ENCODE assay signal across 8 cellular contexts in the genomic region with DNA sequence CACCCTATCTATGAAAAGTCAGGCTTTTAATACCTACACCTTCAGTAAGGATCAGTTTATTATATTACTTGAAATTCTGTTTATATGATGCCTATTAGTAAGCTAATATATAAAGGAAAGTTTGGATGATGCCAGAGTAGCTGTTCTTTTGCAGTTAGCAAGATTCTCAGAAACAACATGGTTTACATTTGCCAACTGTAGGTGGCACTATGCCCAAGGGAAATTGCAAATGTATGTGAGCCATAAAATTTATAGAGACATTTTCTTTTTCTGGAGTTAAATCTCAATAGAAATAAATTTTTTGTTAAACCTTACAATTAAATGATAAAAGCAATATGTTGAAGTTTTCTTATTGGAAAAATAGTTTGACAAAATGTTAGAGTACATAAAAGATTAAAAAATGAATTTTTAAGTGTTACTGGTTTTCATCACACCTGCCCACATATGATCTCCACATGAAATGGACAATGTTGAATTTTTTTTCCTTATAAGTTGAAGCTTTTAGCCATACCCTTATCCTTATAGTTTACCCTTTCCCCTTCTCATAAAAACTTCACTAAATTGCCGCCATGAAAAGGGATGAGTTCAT. TPM values are rescaled to one million over a fixed set of nuclear protein-coding genes. Genes with fewer than 3 reads are reported as not detected.
A peak's percentile ranks its signal among the peaks of the same experiment; 100 is the strongest.
DNase-seq lines count a peak whose midpoint lies in the region; ATAC-seq and TF ChIP-seq lines count a peak whose summit lies in the region.

No MANE protein-coding gene starts in this region.

- H3K27me3 ChIP-seq in BE2C (no peaks in the 10 kb centered on the region), spleen (replicated peaks in 1 of 7) (no peaks in the 10 kb centered on the region)

- H3K9me3 ChIP-seq in BE2C, result no peaks in the 10 kb centered on the region
- no peaks in the 10 kb centered on the region for H3K9me3 ChIP-seq in spleen

- peak; percentile 60 for TF ChIP-seq CTCF in BE2C (IDR thresholded peaks at IDR 0.05; ENCODE audit: low read depth, low read length)
- TF ChIP-seq CTCF in spleen (IDR thresholded peaks at IDR 0.05 in 8 of 11, conservative IDR thresholded peaks at IDR 0.05 in 3 of 11), result peak in 10 of 11 experiments; percentile 7 to 55 (median 45)

- no peaks in the 10 kb centered on the region for H3K4me1 ChIP-seq in BE2C
- H3K4me1 ChIP-seq in spleen, result no peaks in the 10 kb centered on the region

- CTCF ChIA-PET in activated CD8-positive, alpha-beta T cell treated with anti-CD3 and anti-CD28 coated beads, Interleukin-2, amount 10 ng/mL, durations not matched to agents 7 days and 5 days (lab: Charles Lee), result interaction anchor here (0.6 to 5.2 kb wide), 31 partner anchors 11 to 841 kb away, joined by 3 to 46 read pairs (median 3); a partner anchor contains a TSS

- intact Hi-C loops in spleen (cut with DNase I; ENCODE audit: low total_unique reads), result loop anchor here (5.0 kb wide), 1 partner anchor 625 kb away; no protein-coding TSS in a partner anchor

- no peak overlapping the region for H3K27ac Mint-ChIP-seq in activated CD8-positive, alpha-beta T cell treated with anti-CD3 and anti-CD28 coated beads, Interleukin-2, amount 10 ng/mL, durations not matched to agents 7 days and 5 days

- H3K9me3 Mint-ChIP-seq in activated CD8-positive, alpha-beta T cell treated with anti-CD3 and anti-CD28 coated beads, Interleukin-2, amount 10 ng/mL, durations not matched to agents 7 days and 5 days (ENCODE audit: insufficient read depth), result no peaks in the 10 kb centered on the region

- ATAC-seq in activated CD8-positive, alpha-beta T cell treated with anti-CD3 and anti-CD28 coated beads, Interleukin-2, amount 10 ng/mL, durations not matched to agents 7 days and 5 days, result no peak
- no peak for ATAC-seq in HG03095 (IDR thresholded peaks at IDR 0.05; ENCODE audit: unreplicated experiment)

- H3K27ac ChIP-seq in spleen, result no peak overlapping the region

- no peak overlapping the region for H3K4me3 Mint-ChIP-seq in activated CD8-positive, alpha-beta T cell treated with anti-CD3 and anti-CD28 coated beads, Interleukin-2, amount 10 ng/mL, durations not matched to agents 7 days and 5 days

- H3K4me3 ChIP-seq in BE2C (ENCODE audit: low read depth, low read length), result no peak overlapping the region
- no peak overlapping the region for H3K4me3 ChIP-seq in spleen

- WGBS in spleen, 5 donors, result 90 to 97% (median 94%) methylated on average over 1 of the region's 1 CpG

- POLR2A ChIA-PET in activated CD8-positive, alpha-beta T cell treated with anti-CD3 and anti-CD28 coated beads, Interleukin-2, amount 10 ng/mL, durations not matched to agents 7 days and 5 days (lab: Charles Lee), result no interaction called here

- no peaks in the 10 kb centered on the region for H3K4me1 Mint-ChIP-seq in activated CD8-positive, alpha-beta T cell treated with anti-CD3 and anti-CD28 coated beads, Interleukin-2, amount 10 ng/mL, durations not matched to agents 7 days and 5 days (ENCODE audit: low read depth)

- TF ChIP-seq POLR2A in spleen (IDR thresholded peaks at IDR 0.05), result no peak

- DNase-seq in BE2C, result peak; percentile 18
- peak; percentile 3 for DNase-seq in GM19238 (ENCODE audit: insufficient read length, low spot score)
- DNase-seq in NCI-H2227 treated with DMSO at 0.1 percent for 48 hours (lab: John Stamatoyannopoulos, UW), result peak; percentile 51
- peak; percentile 59 for DNase-seq in activated CD8-positive, alpha-beta T cell treated with anti-CD3 and anti-CD28 coated beads, Interleukin-2, amount 10 ng/mL, durations not matched to agents 7 days and 5 days
- DNase-seq in germinal center (ENCODE audit: low spot score), result peak; percentile 12
- no peak for DNase-seq in spleen
- no peak for DNase-seq in cerebellar nuclear complex (lab: John Stamatoyannopoulos, UW)

- H3K27me3 Mint-ChIP-seq in activated CD8-positive, alpha-beta T cell treated with anti-CD3 and anti-CD28 coated beads, Interleukin-2, amount 10 ng/mL, durations not matched to agents 7 days and 5 days (ENCODE audit: low read depth), result peaks cover 5% of the 10 kb centered on the region

- H3K36me3 Mint-ChIP-seq in activated CD8-positive, alpha-beta T cell treated with anti-CD3 and anti-CD28 coated beads, Interleukin-2, amount 10 ng/mL, durations not matched to agents 7 days and 5 days (ENCODE audit: low read depth), result no peaks in the 10 kb centered on the region

- H3K36me3 ChIP-seq in BE2C (no peaks in the 10 kb centered on the region), spleen (no peaks in the 10 kb centered on the region)

RNA-seq across cellular contexts. Expression of a gene that starts 32.1 kb away (rescaled TPM):
- not detected for polyA plus RNA-seq in BE2C (2012; ENCODE audit: insufficient read depth, insufficient read length, low read depth)
- total RNA-seq in activated CD8-positive, alpha-beta T cell treated with anti-CD3 and anti-CD28 coated beads, Interleukin-2, amount 10 ng/mL, durations not matched to agents 7 days and 5 days, result not detected
- under 1 TPM in 1 of 7 donors, not detected in 6; 0.51 TPM for total RNA-seq in spleen
- polyA plus RNA-seq in spleen, result under 1 TPM in 1 of 3 donors, not detected in 2; 0.07 TPM

RNA-seq across cellular contexts. Expression of a gene that starts 48.5 kb away (rescaled TPM):
- not detected for polyA plus RNA-seq in BE2C (2012; ENCODE audit: insufficient read depth, insufficient read length, low read depth)
- not detected for total RNA-seq in activated CD8-positive, alpha-beta T cell treated with anti-CD3 and anti-CD28 coated beads, Interleukin-2, amount 10 ng/mL, durations not matched to agents 7 days and 5 days
- under 1 TPM in 2 of 7 donors, not detected in 5; 0.09 to 0.43 TPM for total RNA-seq in spleen
- polyA plus RNA-seq in spleen, result not detected

Comparison
In these comparisons a context has a peak if more than half of its experiments do, and no peak if none do; other contexts are left out.
1. DNase-seq: peak in BE2C (single experiment), GM19238 (single experiment), NCI-H2227 treated with DMSO at 0.1 percent for 48 hours (single experiment), activated CD8-positive, alpha-beta T cell treated with anti-CD3 and anti-CD28 coated beads, Interleukin-2, amount 10 ng/mL, durations not matched to agents 7 days and 5 days (single experiment) and germinal center (single experiment); none in spleen (single experiment) and cerebellar nuclear complex (0 of 2).